In genomic region chr18:57210101-57210661, GRCh38 we compare ENCODE assay signal across 10 cellular contexts.
DNase-seq lines count a peak whose midpoint lies in the region; ATAC-seq lines count a peak whose summit lies in the region.
"Had no signal": no experiment of that assay in that cellular context is flagged by ENCODE, and none has a peak within 500 bp of the region (broad histone marks: within the 10 kb centered on the region; RNA-seq: fewer than 3 reads in every experiment).

No MANE protein-coding gene starts in this region.

- DNase-seq in activated CD4-positive, alpha-beta T cell treated with anti-CD3 and anti-CD28 coated beads, Interleukin-2, amount 10 ng/mL, durations not matched to agents 7 days and 5 days, result no peak
- DNase-seq in activated CD4-positive, alpha-beta T cell treated with anti-CD3 and anti-CD28 coated beads, Interleukin-2, amount 50 U/mL, for 48 hours, result no peak
- peak; percentile 12 for DNase-seq in NCI-H1436 treated with DMSO at 0.1 percent for 48 hours (lab: John Stamatoyannopoulos, UW)
- no peak for DNase-seq in activated naive CD8-positive, alpha-beta T cell treated with anti-CD3 and anti-CD28 coated beads for 36 hours
- DNase-seq in left ventricle myocardium superior, result peak; percentile 40
- no peak for DNase-seq in effector memory CD4-positive, alpha-beta T cell

- H3K9me3 Mint-ChIP-seq in activated CD4-positive, alpha-beta T cell treated with anti-CD3 and anti-CD28 coated beads, Interleukin-2, amount 10 ng/mL, durations not matched to agents 7 days and 5 days, result no peaks in the 10 kb centered on the region
- no peaks in the 10 kb centered on the region for H3K9me3 Mint-ChIP-seq in activated naive CD8-positive, alpha-beta T cell treated with anti-CD3 and anti-CD28 coated beads for 36 hours

- H3K9me3 ChIP-seq in effector memory CD4-positive, alpha-beta T cell (ENCODE audit: control insufficient read depth, low read length), result no peaks in the 10 kb centered on the region
- H3K9me3 ChIP-seq: tibial artery had no signal

- H3K4me1 Mint-ChIP-seq in activated CD4-positive, alpha-beta T cell treated with anti-CD3 and anti-CD28 coated beads, Interleukin-2, amount 10 ng/mL, durations not matched to agents 7 days and 5 days, result peaks cover 10% of the 10 kb centered on the region
- H3K4me1 Mint-ChIP-seq in activated naive CD8-positive, alpha-beta T cell treated with anti-CD3 and anti-CD28 coated beads for 36 hours, result peaks cover 12% of the 10 kb centered on the region

- H3K27ac ChIP-seq in rectal smooth muscle tissue (ENCODE audit: low read depth, low read length), result no peak overlapping the region
- no peak overlapping the region for H3K27ac ChIP-seq in effector memory CD4-positive, alpha-beta T cell (ENCODE audit: insufficient read depth, low read length, poor library complexity, severe bottlenecking)
- H3K27ac ChIP-seq: tibial artery had no signal

- no peak overlapping the region for H3K9ac ChIP-seq in rectal smooth muscle tissue (ENCODE audit: low read length)

- CTCF ChIA-PET in activated CD4-positive, alpha-beta T cell treated with anti-CD3 and anti-CD28 coated beads, Interleukin-2, amount 10 ng/mL, durations not matched to agents 7 days and 5 days (lab: Charles Lee), result no interaction called here

- intact Hi-C loops in left ventricle myocardium superior (cut with micrococcal nuclease), result no loop called here

- peak; percentile 68 for ATAC-seq in left ventricle myocardium superior
- ATAC-seq in HG03342 (IDR thresholded peaks at IDR 0.05; ENCODE audit: unreplicated experiment), result no peak

- POLR2A ChIA-PET in activated CD4-positive, alpha-beta T cell treated with anti-CD3 and anti-CD28 coated beads, Interleukin-2, amount 10 ng/mL, durations not matched to agents 7 days and 5 days (lab: Charles Lee), result no interaction called here

- no peaks in the 10 kb centered on the region for H3K36me3 ChIP-seq in rectal smooth muscle tissue (ENCODE audit: control insufficient read depth, insufficient read depth, low read length)
- no peaks in the 10 kb centered on the region for H3K36me3 ChIP-seq in effector memory CD4-positive, alpha-beta T cell (ENCODE audit: control insufficient read depth, insufficient read depth, low read length)
- H3K36me3 ChIP-seq: tibial artery had no signal

- no peaks in the 10 kb centered on the region for H3K36me3 Mint-ChIP-seq in activated CD4-positive, alpha-beta T cell treated with anti-CD3 and anti-CD28 coated beads, Interleukin-2, amount 10 ng/mL, durations not matched to agents 7 days and 5 days (ENCODE audit: low read depth)
- no peaks in the 10 kb centered on the region for H3K36me3 Mint-ChIP-seq in activated naive CD8-positive, alpha-beta T cell treated with anti-CD3 and anti-CD28 coated beads for 36 hours
- H3K36me3 Mint-ChIP-seq: activated naive CD8-positive, alpha-beta T cell had no signal

- H3K4me3 ChIP-seq in rectal smooth muscle tissue (ENCODE audit: low read length), result peak overlapping the region; percentile 41
- no peak overlapping the region for H3K4me3 ChIP-seq in effector memory CD4-positive, alpha-beta T cell (ENCODE audit: insufficient read depth, low read depth, low read length, poor library complexity, severe bottlenecking)

- H3K27me3 Mint-ChIP-seq in activated CD4-positive, alpha-beta T cell treated with anti-CD3 and anti-CD28 coated beads, Interleukin-2, amount 10 ng/mL, durations not matched to agents 7 days and 5 days, result peaks cover 29% of the 10 kb centered on the region
- peaks cover 33% of the 10 kb centered on the region for H3K27me3 Mint-ChIP-seq in activated naive CD8-positive, alpha-beta T cell treated with anti-CD3 and anti-CD28 coated beads for 36 hours

- H3K27me3 ChIP-seq in rectal smooth muscle tissue (ENCODE audit: control insufficient read depth, insufficient read depth, low read length), result no peaks in the 10 kb centered on the region
- no peaks in the 10 kb centered on the region for H3K27me3 ChIP-seq in effector memory CD4-positive, alpha-beta T cell (replicated peaks; ENCODE audit: control insufficient read depth, insufficient read depth, low read length, poor library complexity, severe bottlenecking)

- H3K4me3 Mint-ChIP-seq in activated CD4-positive, alpha-beta T cell treated with anti-CD3 and anti-CD28 coated beads, Interleukin-2, amount 10 ng/mL, durations not matched to agents 7 days and 5 days, result peak overlapping the region; percentile 59
- peak overlapping the region; percentile 50 for H3K4me3 Mint-ChIP-seq in activated naive CD8-positive, alpha-beta T cell treated with anti-CD3 and anti-CD28 coated beads for 36 hours

- no peaks in the 10 kb centered on the region for H3K4me1 ChIP-seq in rectal smooth muscle tissue (ENCODE audit: control insufficient read depth, insufficient read depth, low read length)
- H3K4me1 ChIP-seq in effector memory CD4-positive, alpha-beta T cell (ENCODE audit: control insufficient read depth, insufficient read depth, low read length, poor library complexity, severe bottlenecking), result no peaks in the 10 kb centered on the region

- H3K27ac Mint-ChIP-seq in activated CD4-positive, alpha-beta T cell treated with anti-CD3 and anti-CD28 coated beads, Interleukin-2, amount 10 ng/mL, durations not matched to agents 7 days and 5 days, result no peak overlapping the region
- H3K27ac Mint-ChIP-seq in activated naive CD8-positive, alpha-beta T cell treated with anti-CD3 and anti-CD28 coated beads for 36 hours, result no peak overlapping the region
- H3K27ac Mint-ChIP-seq: activated naive CD8-positive, alpha-beta T cell had no signal

Comparison
In these comparisons a context has a peak if more than half of its experiments do, and no peak if none do; other contexts are left out.
1. DNase-seq: peak in NCI-H1436 treated with DMSO at 0.1 percent for 48 hours (single experiment) and left ventricle myocardium superior (single experiment); none in activated CD4-positive, alpha-beta T cell treated with anti-CD3 and anti-CD28 coated beads, Interleukin-2, amount 10 ng/mL, durations not matched to agents 7 days and 5 days (single experiment), activated CD4-positive, alpha-beta T cell treated with anti-CD3 and anti-CD28 coated beads, Interleukin-2, amount 50 U/mL, for 48 hours (0 of 2), activated naive CD8-positive, alpha-beta T cell treated with anti-CD3 and anti-CD28 coated beads for 36 hours (single experiment) and effector memory CD4-positive, alpha-beta T cell (0 of 3).